In the genomic region with DNA sequence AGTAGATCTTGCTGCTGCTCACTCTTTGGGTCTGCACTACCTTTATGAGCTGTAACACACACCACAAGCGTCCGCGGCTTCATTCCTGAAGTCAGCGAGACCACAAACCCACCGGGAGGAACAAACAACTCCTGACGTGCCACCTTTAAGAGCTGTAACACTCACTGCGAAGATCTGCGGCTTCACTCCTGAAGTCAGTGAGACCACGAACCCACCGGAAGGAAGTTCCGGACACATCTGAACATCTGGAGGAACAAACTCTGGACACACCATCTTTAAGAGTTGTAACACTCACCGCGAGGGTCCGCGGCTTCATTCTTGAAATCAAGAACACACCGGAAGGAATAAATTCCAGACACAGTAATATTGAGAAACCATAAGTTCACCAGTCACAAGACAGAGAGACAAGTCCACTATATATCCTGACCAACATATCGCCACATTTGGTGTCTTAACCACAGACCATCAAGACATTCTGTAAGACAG, we compare ENCODE assay signal across 8 cellular contexts. TPM values are rescaled to one million over a fixed set of nuclear protein-coding genes. Genes with fewer than 3 reads are reported as not detected.
DNase-seq lines count a peak whose midpoint lies in the region; ATAC-seq and TF ChIP-seq lines count a peak whose summit lies in the region.
"Not testable (repeated sequence)": the region's sequence is repeated elsewhere in the genome, so short reads cannot be mapped to it uniquely, and the experiment has no call there.

No MANE protein-coding gene starts in this region.

- not testable (repeated sequence) for H3K27me3 Mint-ChIP-seq in CD4-positive, alpha-beta T cell

- peaks cover 15% of the 10 kb centered on the region for H3K36me3 Mint-ChIP-seq in CD4-positive, alpha-beta T cell (ENCODE audit: low read depth)
- H3K36me3 Mint-ChIP-seq in activated naive CD4-positive, alpha-beta T cell treated with anti-CD3 and anti-CD28 coated beads, Interleukin-2, amount 50 U/mL, for 72 hours, result peaks cover 0 to 13% of the 10 kb centered on the region in 2 donors

- H3K4me3 Mint-ChIP-seq in CD4-positive, alpha-beta T cell, result peak overlapping the region; percentile 76

- TF ChIP-seq CTCF in CD4-positive, alpha-beta T cell (IDR thresholded peaks at IDR 0.05), result not testable (repeated sequence)

- not testable (repeated sequence) for H3K27me3 ChIP-seq in CD4-positive, alpha-beta T cell (ENCODE audit: control insufficient read depth, insufficient read depth, low read length)

- intact Hi-C loops in CD4-positive, alpha-beta T cell (cut with DNase I, micrococcal nuclease), result loop anchor here (1.0 to 5.0 kb wide), 3 partner anchors 30 to 52 kb away; no protein-coding TSS in a partner anchor
- intact Hi-C loops in posterior vena cava (cut with DNase I), result not testable (repeated sequence)

- peak; percentile 33 to 72 (median 55) for DNase-seq in CD4-positive, alpha-beta T cell
- DNase-seq in T-helper 1 cell (peak; percentile 15 to 88 (median 30)), posterior vena cava (ENCODE audit: low spot score) (peak; percentile 58)
- peak; percentile 23 to 31 for DNase-seq in activated CD8-positive, alpha-beta memory T cell treated with anti-CD3 and anti-CD28 coated beads for 4 hours (ENCODE audit: low read depth in 2 of 2)
- DNase-seq in activated naive CD4-positive, alpha-beta T cell treated with anti-CD3 and anti-CD28 coated beads, Interleukin-2, amount 50 U/mL, for 72 hours (ENCODE audit: low spot score in 2 of 2), result peak; percentile 75 to 92
- DNase-seq in stimulated activated CD8-positive, alpha-beta memory T cell treated with anti-CD3 and anti-CD28 coated beads, Interleukin-4, amount 100 ng/mL, for 1 hour (ENCODE audit: low read depth in 2 of 2, low spot score in 1 of 2), result peak; percentile 22 to 24

- H3K9me3 ChIP-seq in CD4-positive, alpha-beta T cell (ENCODE audit: control insufficient read depth, low read length), result not testable (repeated sequence)

- peaks cover 66% of the 10 kb centered on the region for H3K4me1 Mint-ChIP-seq in CD4-positive, alpha-beta T cell (ENCODE audit: low read depth)

- peak overlapping the region; percentile 2 for H3K27ac ChIP-seq in CD4-positive, alpha-beta T cell (ENCODE audit: low read depth, low read length)

- POLR2A ChIA-PET in CD4-positive, alpha-beta T cell (lab: Charles Lee), result interaction anchor here (0.6 to 2.6 kb wide), 10 partner anchors 11 to 70 kb away, joined by 3 to 17 read pairs (median 6); partner anchors contain the start of gene RNF38

- peak overlapping the region; percentile 89 for H3K27ac Mint-ChIP-seq in CD4-positive, alpha-beta T cell
- H3K27ac Mint-ChIP-seq in activated naive CD4-positive, alpha-beta T cell treated with anti-CD3 and anti-CD28 coated beads, Interleukin-2, amount 50 U/mL, for 72 hours, result peak overlapping the region; percentile 63

- CTCF ChIA-PET in CD4-positive, alpha-beta T cell (lab: Charles Lee), result interaction anchor here (0.7 to 1.9 kb wide), 2 partner anchors 51 to 80 kb away, joined by 3 to 5 read pairs; no protein-coding TSS in a partner anchor

- not testable (repeated sequence) for H3K9me3 Mint-ChIP-seq in CD4-positive, alpha-beta T cell; activated naive CD4-positive, alpha-beta T cell treated with anti-CD3 and anti-CD28 coated beads, Interleukin-2, amount 50 U/mL, for 72 hours

- ATAC-seq in CD4-positive, alpha-beta T cell (ENCODE audit: poor library complexity), result peak; percentile 47
- peak; percentile 87 for ATAC-seq in GM19452 (IDR thresholded peaks at IDR 0.05; ENCODE audit: unreplicated experiment)
- ATAC-seq in HG03095 (IDR thresholded peaks at IDR 0.05; ENCODE audit: unreplicated experiment), result peak; percentile 50
- peak; percentile 81 to 92 for ATAC-seq in activated naive CD4-positive, alpha-beta T cell treated with anti-CD3 and anti-CD28 coated beads, Interleukin-2, amount 50 U/mL, for 72 hours

RNA-seq across cellular contexts. Expression of gene RNF38, which starts 58.4 kb away (rescaled TPM):
- total RNA-seq in CD4-positive, alpha-beta T cell, result 100 to 1,000 TPM in 1 of 2 experiments, 10 to 100 TPM in 1; 88.1 to 104 TPM
- total RNA-seq in activated naive CD4-positive, alpha-beta T cell treated with anti-CD3 and anti-CD28 coated beads, Interleukin-2, amount 50 U/mL, for 72 hours, result 10 to 100 TPM; 31.6 to 35.8 TPM
- total RNA-seq in posterior vena cava, result 10 to 100 TPM; 42.0 to 54.7 TPM

Comparison
In these comparisons a context has a peak if more than half of its experiments do, and no peak if none do; other contexts are left out.
1. Peak in every context shown above with its lines: DNase-seq, ATAC-seq and H3K27ac ChIP-seq.
2. DNase-seq: peak in every context shown above with its lines; median percentile 84 in activated naive CD4-positive, alpha-beta T cell treated with anti-CD3 and anti-CD28 coated beads, Interleukin-2, amount 50 U/mL, for 72 hours; 58 in posterior vena cava; 55 in CD4-positive, alpha-beta T cell; 30 in T-helper 1 cell; 27 in activated CD8-positive, alpha-beta memory T cell treated with anti-CD3 and anti-CD28 coated beads for 4 hours; 23 in stimulated activated CD8-positive, alpha-beta memory T cell treated with anti-CD3 and anti-CD28 coated beads, Interleukin-4, amount 100 ng/mL, for 1 hour.